ENCODE assay signal across 20 cellular contexts in the genomic region with DNA sequence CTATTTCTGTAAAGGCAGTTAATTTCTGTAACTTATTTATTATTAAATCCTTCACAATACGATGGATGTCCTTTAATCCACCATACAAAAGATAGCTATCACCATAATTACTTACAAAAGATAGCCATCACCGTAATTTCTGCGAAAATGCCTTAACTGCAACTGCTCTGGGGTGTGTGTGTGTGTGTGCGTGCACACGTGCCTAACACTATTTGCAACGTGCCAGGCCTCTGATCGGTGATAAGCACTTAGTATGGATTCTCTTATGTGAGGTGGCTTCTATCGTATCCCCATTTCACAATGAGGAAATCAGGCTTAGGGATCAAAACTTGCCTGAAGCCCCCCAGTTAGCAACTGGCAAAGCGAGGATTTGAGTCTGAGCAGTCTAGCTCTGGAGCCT.
DNase-seq lines count a peak whose midpoint lies in the region; ATAC-seq and TF ChIP-seq lines count a peak whose summit lies in the region.
"Had no signal": no experiment of that assay in that cellular context is flagged by ENCODE, and none has a peak within 500 bp of the region (broad histone marks: within the 10 kb centered on the region; RNA-seq: fewer than 3 reads in every experiment).

No MANE protein-coding gene starts in this region.

- H4K91ac ChIP-seq in mesenchymal stem cell (ENCODE audit: low read length) = no peak overlapping the region

- no peaks in the 10 kb centered on the region for H3K79me1 ChIP-seq in mesenchymal stem cell (replicated peaks; ENCODE audit: low read length, poor library complexity, severe bottlenecking)

- WGBS in SK-N-SH (ENCODE audit: low lambda C conversion rate) = 41% methylated on average over 9 of the region's 9 CpGs
- 89% methylated on average over 9 of the region's 9 CpGs for WGBS in mesenchymal stem cell

- intact Hi-C loops in gastrocnemius medialis (cut with DNase I; ENCODE audit: low total_unique reads) = loop anchor here (5.0 kb wide), 3 partner anchors 168 to 368 kb away; no protein-coding TSS in a partner anchor

- H3K9me3 ChIP-seq in SK-N-SH (no peaks in the 10 kb centered on the region), mesenchymal stem cell (ENCODE audit: control insufficient read depth, low read length) (peaks cover 6% of the 10 kb centered on the region), gastrocnemius medialis (no peaks in the 10 kb centered on the region)

- H3K23ac ChIP-seq in mesenchymal stem cell (ENCODE audit: low read length in 2 of 2) = no peak overlapping the region

- H3K4me2 ChIP-seq in SK-N-SH (no peak overlapping the region), mesenchymal stem cell (ENCODE audit: low read length, poor library complexity, severe bottlenecking) (no peak overlapping the region)
- H3K4me2 ChIP-seq: BLaER1 had no signal

- no peaks in the 10 kb centered on the region for H3K79me2 ChIP-seq in SK-N-SH (ENCODE audit: insufficient read depth)

- H4K20me1 ChIP-seq in SK-N-SH (ENCODE audit: insufficient read depth) = no peaks in the 10 kb centered on the region
- H4K20me1 ChIP-seq: BLaER1 had no signal

- H3K27ac ChIP-seq in SK-N-SH (ENCODE audit: low read depth in 2 of 2, low read length in 1 of 2) = no peak overlapping the region
- H3K27ac ChIP-seq in C4-2B = peak overlapping the region; percentile 88
- H3K27ac ChIP-seq in mesenchymal stem cell (ENCODE audit: low read length, poor library complexity, severe bottlenecking) = no peak overlapping the region
- peak overlapping the region in 3 of 4 donors; percentile 79 to 90 (median 88) for H3K27ac ChIP-seq in gastrocnemius medialis
- H3K27ac ChIP-seq: 22Rv1, BLaER1, GM23248 had no signal

- H2AFZ ChIP-seq in SK-N-SH (ENCODE audit: low read depth) = no peak overlapping the region
- H2AFZ ChIP-seq in mesenchymal stem cell (ENCODE audit: low read depth, low read length) = no peak overlapping the region
- H2AFZ ChIP-seq: GM23248 had no signal

- H3K27me3 ChIP-seq in SK-N-SH (ENCODE audit: insufficient read depth) (no peaks in the 10 kb centered on the region), mesenchymal stem cell (ENCODE audit: control insufficient read depth in 1 of 2, insufficient read depth in 1 of 2, low read length in 2 of 2) (no peaks in the 10 kb centered on the region), gastrocnemius medialis (no peaks in the 10 kb centered on the region)
- H3K27me3 ChIP-seq: BLaER1 had no signal

- no peaks in the 10 kb centered on the region for H3F3A ChIP-seq in SK-N-SH (replicated peaks; ENCODE audit: insufficient read depth)

- no peak for TF ChIP-seq POLR2A in gastrocnemius medialis (IDR thresholded peaks at IDR 0.05)

- no peaks in the 10 kb centered on the region for H3K36me3 ChIP-seq in SK-N-SH (replicated peaks in 1 of 2; ENCODE audit: control insufficient read depth in 1 of 2, insufficient read depth in 2 of 2, low read length in 1 of 2)
- no peaks in the 10 kb centered on the region for H3K36me3 ChIP-seq in mesenchymal stem cell (ENCODE audit: control insufficient read depth in 1 of 2, insufficient read depth in 2 of 2, low read depth in 1 of 2, low read length in 2 of 2)
- H3K36me3 ChIP-seq in gastrocnemius medialis = no peaks in the 10 kb centered on the region
- H3K36me3 ChIP-seq: BLaER1 had no signal

- H4K8ac ChIP-seq in mesenchymal stem cell (ENCODE audit: low read length) = peak overlapping the region; percentile 13

- POLR2A ChIA-PET in SK-N-SH (lab: Yijun Ruan, JAX) = no interaction called here

- H3K18ac ChIP-seq in mesenchymal stem cell (ENCODE audit: low read depth in 1 of 2, low read length in 2 of 2) = no peak overlapping the region

- no peak overlapping the region for H2BK120ac ChIP-seq in mesenchymal stem cell (ENCODE audit: low read depth, low read length)

- ATAC-seq in SK-N-SH treated with all-trans-retinoic acid at 6 μM for 48 hours (no peak), gastrocnemius medialis (no peak), HG02852 (IDR thresholded peaks at IDR 0.05; ENCODE audit: unreplicated experiment) (no peak)
- ATAC-seq: GM12878 had no signal

- no peak overlapping the region for H3K14ac ChIP-seq in mesenchymal stem cell (ENCODE audit: low read length in 2 of 2)

- H2BK12ac ChIP-seq in mesenchymal stem cell (ENCODE audit: low read length in 2 of 2) = no peak overlapping the region

- in situ Hi-C loops in gastrocnemius medialis (cut with MboI; ENCODE audit: low sequenced_read_pairs in 4 of 4) = no loop called here

- no peak overlapping the region for H2BK5ac ChIP-seq in mesenchymal stem cell (ENCODE audit: low read depth, low read length, poor library complexity, severe bottlenecking)

- no peak overlapping the region for H2BK15ac ChIP-seq in mesenchymal stem cell (ENCODE audit: low read depth, poor library complexity, severe bottlenecking)

- H3K9ac ChIP-seq in SK-N-SH (no peak overlapping the region), mesenchymal stem cell (ENCODE audit: low read length) (no peak overlapping the region)
- H3K9ac ChIP-seq: BLaER1, GM23248 had no signal

- CTCF ChIA-PET in SK-N-SH (lab: Yijun Ruan, JAX) = no interaction called here

- no peak for DNase-seq in SK-N-SH
- DNase-seq in mesenchymal stem cell = no peak
- no peak for DNase-seq in gastrocnemius medialis
- no peak for DNase-seq in retina
- DNase-seq in foreskin melanocyte = no peak
- DNase-seq: CD4-positive, alpha-beta T cell; CD8-positive, alpha-beta memory T cell; DMS 273 treated with DMSO at 0.1 percent for 48 hours; DMS79; EL; GDM1; GM23248; H7; HFFc6 had no signal

- no peak overlapping the region for H3K4ac ChIP-seq in mesenchymal stem cell (ENCODE audit: low read depth in 1 of 2, low read length in 2 of 2)

- no peak for TF ChIP-seq EP300 in SK-N-SH (IDR thresholded peaks at IDR 0.05; ENCODE audit: borderline replicate concordance in 1 of 2, low read depth in 1 of 2, low read length in 1 of 2)

- H3K9me2 ChIP-seq in SK-N-SH = no peaks in the 10 kb centered on the region

- H3K4me3 ChIP-seq in SK-N-SH (ENCODE audit: low read depth in 2 of 2, low read length in 1 of 2) = no peak overlapping the region
- no peak overlapping the region for H3K4me3 ChIP-seq in mesenchymal stem cell (ENCODE audit: insufficient read depth in 1 of 2, low read depth in 1 of 2, low read length in 2 of 2)
- no peak overlapping the region for H3K4me3 ChIP-seq in gastrocnemius medialis
- H3K4me3 ChIP-seq: BLaER1, GM12878, GM23248 had no signal

- no peak for TF ChIP-seq RAD21 in SK-N-SH (IDR thresholded peaks at IDR 0.05; ENCODE audit: low read length)

- TF ChIP-seq CTCF in SK-N-SH (IDR thresholded peaks at IDR 0.05) (no peak), C4-2B (conservative IDR thresholded peaks at IDR 0.05) (no peak), gastrocnemius medialis (IDR thresholded peaks at IDR 0.05 in 4 of 5, conservative IDR thresholded peaks at IDR 0.05 in 1 of 5) (no peak)

- H3K4me1 ChIP-seq in SK-N-SH (ENCODE audit: control insufficient read depth in 1 of 2, insufficient read depth in 2 of 2, low read depth in 1 of 2, low read length in 1 of 2) (no peaks in the 10 kb centered on the region; a peak in 1 of 4 replicates), mesenchymal stem cell (ENCODE audit: control insufficient read depth, insufficient read depth, low read depth, low read length) (no peaks in the 10 kb centered on the region), gastrocnemius medialis (peaks cover 22 to 29% of the 10 kb centered on the region in 2 donors)
- H3K4me1 ChIP-seq: BLaER1 had no signal

- H2AK5ac ChIP-seq in mesenchymal stem cell (ENCODE audit: low read length, severe bottlenecking) = no peak overlapping the region

TF ChIP-seq in SK-N-SH, 30 proteins besides CTCF, POLR2A, EP300 and RAD21:
- peak; percentile 49; the same call in 1 of the 2 replicates for TF ChIP-seq GATA2 (CRISPR knock-in tag; IDR thresholded peaks at IDR 0.05)
- TF ChIP-seq, protein P1, sequence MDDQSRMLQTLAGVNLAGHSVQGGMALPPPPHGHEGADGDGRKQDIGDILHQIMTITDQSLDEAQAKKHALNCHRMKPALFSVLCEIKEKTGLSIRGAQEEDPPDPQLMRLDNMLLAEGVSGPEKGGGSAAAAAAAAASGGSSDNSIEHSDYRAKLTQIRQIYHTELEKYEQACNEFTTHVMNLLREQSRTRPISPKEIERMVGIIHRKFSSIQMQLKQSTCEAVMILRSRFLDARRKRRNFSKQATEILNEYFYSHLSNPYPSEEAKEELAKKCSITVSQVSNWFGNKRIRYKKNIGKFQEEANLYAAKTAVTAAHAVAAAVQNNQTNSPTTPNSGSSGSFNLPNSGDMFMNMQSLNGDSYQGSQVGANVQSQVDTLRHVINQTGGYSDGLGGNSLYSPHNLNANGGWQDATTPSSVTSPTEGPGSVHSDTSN (IDR thresholded peaks at IDR 0.05) = no peak

TF ChIP-seq in SK-N-SH treated with all-trans-retinoic acid at 6 μM for 48 hours, 23 proteins besides CTCF, POLR2A, EP300 and RAD21 (continues in another document):
- TF ChIP-seq, protein P2, sequence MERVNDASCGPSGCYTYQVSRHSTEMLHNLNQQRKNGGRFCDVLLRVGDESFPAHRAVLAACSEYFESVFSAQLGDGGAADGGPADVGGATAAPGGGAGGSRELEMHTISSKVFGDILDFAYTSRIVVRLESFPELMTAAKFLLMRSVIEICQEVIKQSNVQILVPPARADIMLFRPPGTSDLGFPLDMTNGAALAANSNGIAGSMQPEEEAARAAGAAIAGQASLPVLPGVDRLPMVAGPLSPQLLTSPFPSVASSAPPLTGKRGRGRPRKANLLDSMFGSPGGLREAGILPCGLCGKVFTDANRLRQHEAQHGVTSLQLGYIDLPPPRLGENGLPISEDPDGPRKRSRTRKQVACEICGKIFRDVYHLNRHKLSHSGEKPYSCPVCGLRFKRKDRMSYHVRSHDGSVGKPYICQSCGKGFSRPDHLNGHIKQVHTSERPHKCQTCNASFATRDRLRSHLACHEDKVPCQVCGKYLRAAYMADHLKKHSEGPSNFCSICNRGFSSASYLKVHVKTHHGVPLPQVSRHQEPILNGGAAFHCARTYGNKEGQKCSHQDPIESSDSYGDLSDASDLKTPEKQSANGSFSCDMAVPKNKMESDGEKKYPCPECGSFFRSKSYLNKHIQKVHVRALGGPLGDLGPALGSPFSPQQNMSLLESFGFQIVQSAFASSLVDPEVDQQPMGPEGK (CRISPR knock-in tag; IDR thresholded peaks at IDR 0.05; ENCODE audit: borderline replicate concordance) = no peak

Comparison
In these comparisons a context has a peak if more than half of its experiments do, and no peak if none do; other contexts are left out.
1. H3K27ac ChIP-seq: peak in C4-2B (single experiment) and gastrocnemius medialis (3 of 4); none in SK-N-SH (0 of 2) and mesenchymal stem cell (single experiment).